Comparison of ENCODE assay signal across 8 cellular contexts in genomic region chr1:248924696-248925532, GRCh38. TPM values are rescaled to one million over a fixed set of nuclear protein-coding genes. Genes with fewer than 3 reads are reported as not detected.
DNase-seq lines count a peak whose midpoint lies in the region; ATAC-seq and TF ChIP-seq lines count a peak whose summit lies in the region.

No MANE protein-coding gene starts in this region.

- no peak overlapping the region for H2BK12ac ChIP-seq in neuronal stem cell (ENCODE audit: low read length)

- no peaks in the 10 kb centered on the region for H3K79me1 ChIP-seq in neuronal stem cell (ENCODE audit: low read depth, low read length)

- H3K23ac ChIP-seq in neuronal stem cell (ENCODE audit: low read depth, low read length, poor library complexity) = no peak overlapping the region

- H4K91ac ChIP-seq in neuronal stem cell (ENCODE audit: low read depth, low read length, poor library complexity) = no peak overlapping the region

- H2BK15ac ChIP-seq in neuronal stem cell (ENCODE audit: low read length) = no peak overlapping the region

- H3K36me3 ChIP-seq in right atrium auricular region = no peaks in the 10 kb centered on the region
- peaks cover 0 to 15% of the 10 kb centered on the region in 2 donors for H3K36me3 ChIP-seq in neuronal stem cell (replicated peaks in 1 of 2; ENCODE audit: control insufficient read depth in 2 of 2, insufficient read depth in 2 of 2, low read length in 2 of 2)

- H3K4me3 ChIP-seq in GM08714 (ENCODE audit: low read length) (peak overlapping the region; percentile 30; the same call in 1 of the 2 replicates), right atrium auricular region (no peak overlapping the region), neuronal stem cell (ENCODE audit: low read length in 2 of 2) (no peak overlapping the region)
- H3K4me3 ChIP-seq in Jurkat, Clone E6-1 (ENCODE audit: low read length) = no peak overlapping the region

- H3K18ac ChIP-seq in neuronal stem cell (ENCODE audit: low read length) = no peak overlapping the region

- no peak overlapping the region for H2AFZ ChIP-seq in neuronal stem cell (ENCODE audit: low read length)

- H3K4me1 ChIP-seq in right atrium auricular region (peaks cover 0 to 5% of the 10 kb centered on the region in 2 donors), neuronal stem cell (ENCODE audit: control insufficient read depth in 2 of 2, insufficient read depth in 1 of 2, low read depth in 1 of 2, low read length in 2 of 2) (peaks cover 0 to 10% of the 10 kb centered on the region in 2 donors)

- H3K27me3 ChIP-seq in right atrium auricular region = no peaks in the 10 kb centered on the region
- H3K27me3 ChIP-seq in neuronal stem cell (ENCODE audit: control insufficient read depth in 3 of 3, insufficient read depth in 3 of 3, low read depth in 1 of 3, low read length in 3 of 3) = no peaks in the 10 kb centered on the region

- no peak overlapping the region for H3K4ac ChIP-seq in neuronal stem cell (ENCODE audit: low read length)

- no peak overlapping the region for H3K27ac ChIP-seq in right atrium auricular region
- no peak overlapping the region for H3K27ac ChIP-seq in neuronal stem cell (replicated peaks; ENCODE audit: low read length)

- no peak overlapping the region for H3K9ac ChIP-seq in neuronal stem cell (ENCODE audit: low read depth, low read length, poor library complexity)

- peak; percentile 74 for DNase-seq in Jurkat, Clone E6-1 (ENCODE audit: low read depth, low spot score)
- DNase-seq in SHP77 treated with DMSO at 0.1 percent for 48 hours (lab: John Stamatoyannopoulos, UW) (peak; percentile 46), right atrium auricular region (ENCODE audit: low spot score) (no peak), neuronal stem cell (ENCODE audit: low spot score) (no peak)
- DNase-seq in activated naive CD4-positive, alpha-beta T cell treated with anti-CD3 and anti-CD28 coated beads, Interleukin-2, amount 50 U/mL, for 16 hours = peak; percentile 49
- DNase-seq in stimulated activated CD4-positive, alpha-beta T cell treated with anti-CD3 and anti-CD28 coated beads, Interleukin-12 subunit alpha, Interleukin-12 subunit beta, amount 100 ng/mL, for 48 hours (ENCODE audit: low read depth in 2 of 3, low spot score in 1 of 3) = peak; percentile 27 to 44 (median 30)

- ATAC-seq in GM21786 (IDR thresholded peaks at IDR 0.05; ENCODE audit: unreplicated experiment) = peak; percentile 95

- no peaks in the 10 kb centered on the region for H3K9me3 ChIP-seq in right atrium auricular region
- H3K9me3 ChIP-seq in neuronal stem cell (replicated peaks in 1 of 2; ENCODE audit: control insufficient read depth in 2 of 2, insufficient read depth in 1 of 2, low read depth in 1 of 2, low read length in 2 of 2) = no peaks in the 10 kb centered on the region

- H2BK5ac ChIP-seq in neuronal stem cell (ENCODE audit: low read length) = no peak overlapping the region

- no peak overlapping the region for H3K14ac ChIP-seq in neuronal stem cell (ENCODE audit: low read length)

- no peak overlapping the region for H2AK5ac ChIP-seq in neuronal stem cell (ENCODE audit: low read depth, low read length)

- H3K4me2 ChIP-seq in neuronal stem cell (ENCODE audit: insufficient read depth, low read length, poor library complexity, severe bottlenecking) = no peak overlapping the region

- no peak overlapping the region for H2BK120ac ChIP-seq in neuronal stem cell (ENCODE audit: low read depth, low read length)

- no peak overlapping the region for H4K8ac ChIP-seq in neuronal stem cell (ENCODE audit: low read depth, low read length)

- WGBS in neuronal stem cell (ENCODE audit: extremely low coverage in 2 of 2, insufficient read length in 2 of 2, insufficient replicate concordance in 1 of 2), 2 donors = no CpG with 5 or more reads among the region's 10 CpGs

- TF ChIP-seq CTCF in right atrium auricular region (IDR thresholded peaks at IDR 0.05) = peak; percentile 47 to 77

RNA-seq across cellular contexts. Expression of gene PGBD2, which starts 18.9 kb away (rescaled TPM):
- polyA plus RNA-seq in Jurkat, Clone E6-1 (2012; ENCODE audit: insufficient read depth, insufficient read length) = 3.8 TPM
- total RNA-seq in right atrium auricular region = 1 to 10 TPM; 2.4 to 3.1 TPM
- polyA plus RNA-seq in neuronal stem cell (2013, experiment 1 of 2) = 2.3 TPM
- 2.5 TPM for polyA plus RNA-seq in neuronal stem cell (2013, experiment 2 of 2)

Comparison
In these comparisons a context has a peak if more than half of its experiments do, and no peak if none do; other contexts are left out.
1. DNase-seq: peak in Jurkat, Clone E6-1 (single experiment), SHP77 treated with DMSO at 0.1 percent for 48 hours (single experiment), activated naive CD4-positive, alpha-beta T cell treated with anti-CD3 and anti-CD28 coated beads, Interleukin-2, amount 50 U/mL, for 16 hours (single experiment) and stimulated activated CD4-positive, alpha-beta T cell treated with anti-CD3 and anti-CD28 coated beads, Interleukin-12 subunit alpha, Interleukin-12 subunit beta, amount 100 ng/mL, for 48 hours (3 of 3); none in right atrium auricular region (single experiment) and neuronal stem cell (single experiment).